ENCODE assay signal across 9 cellular contexts in the genomic region with DNA sequence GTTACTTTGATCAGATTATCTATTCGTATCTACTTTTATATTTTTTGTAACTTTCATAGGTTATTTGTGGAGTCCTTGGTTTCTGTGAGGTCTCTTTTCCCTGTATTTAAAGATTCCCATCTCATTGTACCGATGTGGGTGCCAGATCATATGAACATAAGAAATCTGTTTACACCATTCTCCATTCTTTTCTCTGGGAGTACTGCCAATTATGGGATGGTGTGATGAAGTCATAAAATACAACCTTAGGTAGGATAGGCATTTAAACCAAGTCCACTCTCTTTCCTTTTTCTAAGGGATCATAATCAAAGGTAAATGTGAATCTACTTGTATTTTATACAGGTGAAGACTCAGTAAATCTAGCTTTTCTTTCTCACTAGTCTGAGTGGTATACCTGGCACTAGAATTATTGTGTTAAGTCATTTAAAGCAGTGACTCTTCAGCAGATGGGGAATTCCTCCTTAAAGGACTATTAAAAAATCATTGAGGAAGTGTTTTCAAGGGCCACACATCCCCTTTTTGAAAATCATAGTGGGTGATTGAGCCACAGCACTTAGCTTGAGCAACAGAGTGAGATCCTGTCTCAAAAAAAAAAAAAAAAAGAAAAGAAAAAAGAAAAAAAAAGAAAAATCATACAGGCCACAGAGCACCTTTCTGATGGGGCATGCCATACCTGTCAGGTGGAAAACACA. TPM values are rescaled to one million over a fixed set of nuclear protein-coding genes. Genes with fewer than 3 reads are reported as not detected.
DNase-seq lines count a peak whose midpoint lies in the region; ATAC-seq and TF ChIP-seq lines count a peak whose summit lies in the region.
"Had no signal": no experiment of that assay in that cellular context is flagged by ENCODE, and none has a peak within 500 bp of the region (broad histone marks: within the 10 kb centered on the region; RNA-seq: fewer than 3 reads in every experiment).

No MANE protein-coding gene starts in this region.

- peak; percentile 71 for DNase-seq in NCI-H2029 treated with DMSO at 0.1 percent for 48 hours (lab: John Stamatoyannopoulos, UW)
- DNase-seq in chondrocyte (ENCODE audit: low spot score) = no peak
- peak; percentile 58 for DNase-seq in pons (ENCODE audit: low spot score)
- no peak for DNase-seq in NCI-H526 treated with DMSO at 0.1 percent for 48 hours (lab: John Stamatoyannopoulos, UW)
- no peak for DNase-seq in hippocampal formation (lab: John Stamatoyannopoulos, UW)
- DNase-seq: NCI-H748 treated with DMSO at 0.1 percent for 48 hours had no signal

- no peaks in the 10 kb centered on the region for H3K27me3 Mint-ChIP-seq in chondrocyte (ENCODE audit: low read depth)

- no peak for TF ChIP-seq CTCF in chondrocyte (IDR thresholded peaks at IDR 0.05)

- H3K9me3 Mint-ChIP-seq in chondrocyte (ENCODE audit: low read depth) = peaks cover 4% of the 10 kb centered on the region

- peaks cover 25% of the 10 kb centered on the region for H3K4me1 Mint-ChIP-seq in chondrocyte (ENCODE audit: low read depth)

- ATAC-seq in GM18868 (IDR thresholded peaks at IDR 0.05; ENCODE audit: unreplicated experiment) (peak; percentile 50), HG02571 (IDR thresholded peaks at IDR 0.05; ENCODE audit: unreplicated experiment) (no peak), GM18502 (IDR thresholded peaks at IDR 0.05; ENCODE audit: poor library complexity, unreplicated experiment) (no peak)

- H3K27ac Mint-ChIP-seq in chondrocyte (ENCODE audit: unreplicated experiment) = peak overlapping the region; percentile 37

- peaks cover 4% of the 10 kb centered on the region for H3K36me3 Mint-ChIP-seq in chondrocyte (ENCODE audit: low read depth)

- H3K4me3 Mint-ChIP-seq in chondrocyte (ENCODE audit: unreplicated experiment) = no peak overlapping the region

RNA-seq across cellular contexts. Expression of a gene that starts 12.3 kb away (rescaled TPM):
- 17.6 to 22.8 TPM (median 18.9 TPM) in 3 replicates for total RNA-seq in chondrocyte

RNA-seq across cellular contexts. Expression of a gene that starts 58.0 kb away (rescaled TPM):
- total RNA-seq in chondrocyte = 20.3 to 27.1 TPM (median 20.4 TPM) in 3 replicates

Comparison
In these comparisons a context has a peak if more than half of its experiments do, and no peak if none do; other contexts are left out.
1. DNase-seq: peak in NCI-H2029 treated with DMSO at 0.1 percent for 48 hours (single experiment) and pons (single experiment); none in chondrocyte (single experiment), NCI-H526 treated with DMSO at 0.1 percent for 48 hours (single experiment) and hippocampal formation (0 of 2).